9 cellular contexts compared by ENCODE assay signal in the genomic region with DNA sequence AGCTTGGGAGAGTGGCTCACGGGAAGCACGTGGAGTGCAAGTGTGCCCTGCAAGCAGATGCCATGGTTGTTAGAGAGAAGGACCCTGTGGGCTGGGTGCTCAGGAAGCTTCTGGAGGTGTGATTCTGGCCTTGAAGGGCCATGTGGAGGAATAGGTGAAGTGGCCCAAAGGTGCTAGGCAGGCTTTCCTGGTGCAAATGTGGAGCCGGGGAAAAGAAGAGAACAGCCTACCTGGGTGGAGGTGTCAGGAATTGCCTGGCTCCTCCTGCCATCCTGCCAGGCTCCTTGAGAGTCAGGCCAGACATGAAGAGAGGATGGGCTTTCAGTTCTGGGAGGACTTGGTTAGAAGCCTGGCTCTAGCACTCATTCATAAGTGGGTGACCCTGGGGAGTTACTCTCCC. TPM values are rescaled to one million over a fixed set of nuclear protein-coding genes. Genes with fewer than 3 reads are reported as not detected.
"Had no signal": no experiment of that assay in that cellular context is flagged by ENCODE, and none has a peak within 500 bp of the region (broad histone marks: within the 10 kb centered on the region; RNA-seq: fewer than 3 reads in every experiment).

No MANE protein-coding gene starts in this region.

- H3K4me3 Mint-ChIP-seq: activated T-helper 17 cell treated with anti-CD3 and anti-CD28 coated beads, Interleukin-2, amount 50 U/mL, for 72 hours; naive thymus-derived CD4-positive, alpha-beta T cell; T-helper 2 cell treated with Interferon-gamma antibody and Interleukin-4, amounts not matched to agents 5 μg/mL and 100 μg/mL, for 36 hours had no signal

- H3K27ac Mint-ChIP-seq: activated T-helper 17 cell treated with anti-CD3 and anti-CD28 coated beads, Interleukin-2, amount 50 U/mL, for 72 hours; naive thymus-derived CD4-positive, alpha-beta T cell; T-helper 2 cell treated with Interferon-gamma antibody and Interleukin-4, amounts not matched to agents 5 μg/mL and 100 μg/mL, for 36 hours had no signal

- H3K36me3 Mint-ChIP-seq: naive thymus-derived CD4-positive, alpha-beta T cell had no signal

- DNase-seq: activated CD4-positive, alpha-beta T cell treated with anti-CD3 and anti-CD28 coated beads, Interleukin-2, amount 50 U/mL, for 4 hours; cerebellar nuclear complex; glutamatergic neuron; left cardiac atrium; SJCRH30; stimulated activated CD4-positive, alpha-beta T cell treated with anti-CD3 and anti-CD28 coated beads, Interleukin-4, amount 100 ng/mL, for 24 hours had no signal

- H3K9me3 Mint-ChIP-seq: activated T-helper 17 cell treated with anti-CD3 and anti-CD28 coated beads, Interleukin-2, amount 50 U/mL, for 72 hours; T-helper 2 cell treated with Interferon-gamma antibody and Interleukin-4, amounts not matched to agents 5 μg/mL and 100 μg/mL, for 36 hours had no signal

- H3K27me3 Mint-ChIP-seq: naive thymus-derived CD4-positive, alpha-beta T cell had no signal

- H3K4me1 Mint-ChIP-seq: activated T-helper 17 cell treated with anti-CD3 and anti-CD28 coated beads, Interleukin-2, amount 50 U/mL, for 72 hours had no signal

- H3K27ac ChIP-seq: SJCRH30 had no signal

RNA-seq across cellular contexts. Expression of a gene that starts 23.4 kb away (rescaled TPM):
- total RNA-seq: SJCRH30 had no signal
